8 cellular contexts compared by ENCODE assay signal in genomic region chr3:42012378-42012934, GRCh38. TPM values are rescaled to one million over a fixed set of nuclear protein-coding genes. Genes with fewer than 3 reads are reported as not detected.
A peak's percentile ranks its signal among the peaks of the same experiment; 100 is the strongest.
DNase-seq lines count a peak whose midpoint lies in the region; ATAC-seq, FAIRE-seq and TF ChIP-seq lines count a peak whose summit lies in the region.

No MANE protein-coding gene starts in this region.

- CTCF ChIA-PET in CD8-positive, alpha-beta memory T cell (lab: Charles Lee) = interaction anchor here (0.7 to 1.4 kb wide), 4 partner anchors 9 to 87 kb away, joined by 3 read pairs; partner anchors contain the start of gene ULK4
- CTCF ChIA-PET in K562 (lab: Yijun Ruan, JAX; ENCODE audit: low intra/inter-chr PET ratio) = no interaction called here

- no peaks in the 10 kb centered on the region for H3K9me3 Mint-ChIP-seq in CD8-positive, alpha-beta memory T cell

- no peak for TF ChIP-seq EP300 in K562 (IDR thresholded peaks at IDR 0.05; ENCODE audit: low read length)
- no peak for TF ChIP-seq EP300 in neural cell (conservative IDR thresholded peaks at IDR 0.05; ENCODE audit: poor library complexity, severe bottlenecking)

- no peak for TF ChIP-seq POLR2A in K562 (conservative IDR thresholded peaks at IDR 0.05)

- peak overlapping the region; percentile 94 for H2AFZ ChIP-seq in K562 (ENCODE audit: low read depth, low read length)
- no peak overlapping the region for H2AFZ ChIP-seq in neural cell (ENCODE audit: low read depth, low read length)

- TF ChIP-seq RAD21 in K562 (CRISPR knock-in tag; conservative IDR thresholded peaks at IDR 0.05 in 1 of 2, IDR thresholded peaks at IDR 0.05 in 1 of 2) (no peak), neural cell (conservative IDR thresholded peaks at IDR 0.05) (no peak)

- H3K9me2 ChIP-seq in neural cell (ENCODE audit: insufficient read depth, low read length) = no peaks in the 10 kb centered on the region

- H3K27me3 Mint-ChIP-seq in CD8-positive, alpha-beta memory T cell = no peaks in the 10 kb centered on the region

- in situ Hi-C loops in K562 (cut with MboI) = no loop called here

- intact Hi-C loops in K562 (cut with micrococcal nuclease) = loop anchor here (2.0 kb wide), 1 partner anchor 86 kb away; no protein-coding TSS in a partner anchor

- no peaks in the 10 kb centered on the region; the same call in 1 of the 2 replicates for H4K20me1 ChIP-seq in K562 (replicated peaks; ENCODE audit: control insufficient read depth, insufficient read depth, low read length)
- H4K20me1 ChIP-seq in neural cell (ENCODE audit: insufficient read depth) = no peaks in the 10 kb centered on the region

- H3K9me3 ChIP-seq in CD8-positive, alpha-beta memory T cell (ENCODE audit: low read length) = no peaks in the 10 kb centered on the region
- H3K9me3 ChIP-seq in K562 (replicated peaks; ENCODE audit: control insufficient read depth, insufficient read depth, low read depth, low read length) (no peaks in the 10 kb centered on the region), neural cell (ENCODE audit: low read length) (no peaks in the 10 kb centered on the region)

- H3K79me2 ChIP-seq in K562 (ENCODE audit: control insufficient read depth, insufficient read depth, low read length) (peaks cover 35% of the 10 kb centered on the region), neural cell (replicated peaks; ENCODE audit: insufficient read depth, low read length) (peaks cover 26% of the 10 kb centered on the region)

- peak overlapping the region; percentile 86 to 97 (median 92) for H3K4me3 Mint-ChIP-seq in CD8-positive, alpha-beta memory T cell

- DNase-seq in CD8-positive, alpha-beta memory T cell = peak in 3 of 5 donors; percentile 48 to 55 (median 53)
- no peak for DNase-seq in K562 (ENCODE audit: extremely low read depth in 1 of 4, low spot score in 3 of 4)
- DNase-seq in stimulated activated CD4-positive, alpha-beta T cell treated with anti-CD3 and anti-CD28 coated beads, Interleukin-2, amount 100 ng/mL, for 48 hours = no peak
- no peak for DNase-seq in A172 (ENCODE audit: low spot score)
- DNase-seq in DMS 273 (lab: John Stamatoyannopoulos, UW; ENCODE audit: unreplicated experiment) = no peak

- FAIRE-seq in K562 (lab: Jason Lieb, UNC) = no peak

- peak; percentile 31 for ATAC-seq in GM19452 (IDR thresholded peaks at IDR 0.05; ENCODE audit: unreplicated experiment)
- peak; percentile 23 for ATAC-seq in HG03460 (IDR thresholded peaks at IDR 0.05; ENCODE audit: unreplicated experiment)
- no peak for ATAC-seq in K562

- H3K9ac ChIP-seq in K562 (ENCODE audit: insufficient read depth in 1 of 2, low read depth in 2 of 2, low read length in 2 of 2) = peak overlapping the region; percentile 75 to 97; a peak in 3 of 4 replicates
- H3K9ac ChIP-seq in neural cell (ENCODE audit: low read length) = no peak overlapping the region

- no peaks in the 10 kb centered on the region for H3F3A ChIP-seq in neural cell (ENCODE audit: insufficient read depth, low read length, poor library complexity, severe bottlenecking)

- H3K4me1 Mint-ChIP-seq in CD8-positive, alpha-beta memory T cell = peaks cover 29 to 43% (median 39%) of the 10 kb centered on the region in 3 donors

- peak overlapping the region; percentile 79 for H3K4me3 ChIP-seq in CD8-positive, alpha-beta memory T cell (ENCODE audit: low read length)
- H3K4me3 ChIP-seq in K562 (peak overlapping the region; percentile 85), neural cell (ENCODE audit: low read length) (peak overlapping the region; percentile 59)

- H3K27me3 ChIP-seq in CD8-positive, alpha-beta memory T cell (ENCODE audit: insufficient read depth, low read length, poor library complexity, severe bottlenecking) = no peaks in the 10 kb centered on the region
- no peaks in the 10 kb centered on the region; a peak in 1 of 5 replicates for H3K27me3 ChIP-seq in K562 (ENCODE audit: control insufficient read depth in 2 of 2, insufficient read depth in 2 of 2, low read length in 2 of 2)
- H3K27me3 ChIP-seq in neural cell (ENCODE audit: insufficient read depth, low read depth, low read length) = no peaks in the 10 kb centered on the region

- peak overlapping the region; percentile 90 to 100 (median 98) for H3K27ac Mint-ChIP-seq in CD8-positive, alpha-beta memory T cell

- BruUV-seq in K562 (replicated peaks; lab: Mats Ljungman, UMichigan) = TSS peak; percentile 81

- H3K4me2 ChIP-seq in K562 (ENCODE audit: insufficient read depth, low read length) (peak overlapping the region; percentile 83), neural cell (ENCODE audit: low read length) (no peak overlapping the region)

- POLR2A ChIA-PET in CD8-positive, alpha-beta memory T cell (lab: Charles Lee) = interaction anchor here (0.6 to 1.0 kb wide), 4 partner anchors 35 to 1555 kb away, joined by 3 to 8 read pairs (median 4); partner anchors contain the start of genes RPL14 and ULK4
- POLR2A ChIA-PET in K562 (lab: Yijun Ruan, JAX) = interaction anchor here (0.6 to 1.3 kb wide), 6 partner anchors 9 to 250 kb away, joined by 3 to 8 read pairs (median 3); no protein-coding TSS in a partner anchor

- H3K36me3 Mint-ChIP-seq in CD8-positive, alpha-beta memory T cell = peaks cover 0 to 10% (median 0%) of the 10 kb centered on the region in 3 donors

- 19% methylated on average over 2 of the region's 2 CpGs for WGBS in K562 (ENCODE audit: insufficient coverage, low coverage, missing lambda C conversion rate)

- H3K9me1 ChIP-seq in K562 (ENCODE audit: control insufficient read depth, insufficient read depth, low read length) = no peaks in the 10 kb centered on the region

- TF ChIP-seq CTCF in K562 (IDR thresholded peaks at IDR 0.05 in 2 of 3, conservative IDR thresholded peaks at IDR 0.05 in 1 of 3; ENCODE audit: insufficient read depth in 2 of 3, low read depth in 1 of 3, low read length in 3 of 3) (no peak), neural cell (IDR thresholded peaks at IDR 0.05; ENCODE audit: poor library complexity, severe bottlenecking) (no peak)

- no peaks in the 10 kb centered on the region for H3K36me3 ChIP-seq in CD8-positive, alpha-beta memory T cell (ENCODE audit: insufficient read depth, low read length)
- H3K36me3 ChIP-seq in K562 (ENCODE audit: control insufficient read depth, insufficient read depth, low read length) = no peaks in the 10 kb centered on the region; the same call in 2 of the 3 replicates
- H3K36me3 ChIP-seq in neural cell (ENCODE audit: insufficient read depth, low read length) = no peaks in the 10 kb centered on the region

- peaks cover 25% of the 10 kb centered on the region for H3K4me1 ChIP-seq in CD8-positive, alpha-beta memory T cell (ENCODE audit: insufficient read depth, low read length)
- H3K4me1 ChIP-seq in K562 (replicated peaks in 1 of 2; ENCODE audit: control insufficient read depth in 2 of 2, insufficient read depth in 2 of 2, low read length in 2 of 2) = peaks cover 16 to 21% of the 10 kb centered on the region in 2 experiments

- H3K27ac ChIP-seq in CD8-positive, alpha-beta memory T cell (ENCODE audit: low read depth, low read length) = peak overlapping the region; percentile 96
- peak overlapping the region; percentile 87 for H3K27ac ChIP-seq in K562 (ENCODE audit: extremely low read depth, low read depth, low read length)
- H3K27ac ChIP-seq in neural cell (ENCODE audit: low read length) = no peak overlapping the region

TF ChIP-seq in K562, 482 proteins besides CTCF, POLR2A, EP300 and RAD21 (continues in another document):
- no peak for TF ChIP-seq KAT7 (CRISPR knock-in tag; IDR thresholded peaks at IDR 0.05; ENCODE audit: borderline replicate concordance)
- no peak; the same call in 1 of the 2 replicates for TF ChIP-seq NR2C1 (IDR thresholded peaks at IDR 0.05)
- 0 out of 2 replicates have a peak, but pooled peaks have one; percentile 40 for TF ChIP-seq NR2C1 (tag; IDR thresholded peaks at IDR 0.05)
- TF ChIP-seq ZBTB17 (CRISPR knock-in tag; IDR thresholded peaks at IDR 0.05) = peak; percentile 23; the same call in 1 of the 2 replicates
- TF ChIP-seq ZC3H8 (IDR thresholded peaks at IDR 0.05) = no peak
- 0 out of 2 replicates have a peak, but pooled peaks have one; percentile 10 for TF ChIP-seq RNF2 (IDR thresholded peaks at IDR 0.05)

TF ChIP-seq in neural cell, 6 proteins besides CTCF, POLR2A, EP300 and RAD21 (continues in another document):
- TF ChIP-seq POLR2AphosphoS5 (IDR thresholded peaks at IDR 0.05) (no peak), TAF1 (IDR thresholded peaks at IDR 0.05; ENCODE audit: low read depth) (no peak)

RNA-seq across cellular contexts. Expression of gene ULK4, which starts 50.6 kb away (rescaled TPM):
- 10 to 100 TPM; 12.3 to 12.7 TPM for total RNA-seq in CD8-positive, alpha-beta memory T cell
- 10.4 TPM for polyA plus RNA-seq in CD8-positive, alpha-beta memory T cell
- 5.5 and 12.7 TPM in 2 replicates for total RNA-seq in K562 (2011; cell fraction: chromatin; rRNA removed; ENCODE audit: low replicate concordance)
- total RNA-seq in K562 (2011; cell fraction: nucleolus; rRNA removed) = 3.6 and 3.8 TPM in 2 replicates
- total RNA-seq in K562 (2011; cell fraction: nucleoplasm; rRNA removed) = 5.5 and 6.0 TPM in 2 replicates
- 2.9 and 5.7 TPM in 2 replicates for total RNA-seq in K562 (2014; rRNA removed)
- total RNA-seq in K562 (2014; rRNA removed; fragmentation: Illumina TruSeq; extraction: Trizol) = 5.2 and 5.9 TPM in 2 replicates
- total RNA-seq in K562 (2015; rRNA removed; fragmentation: Illumina TruSeq; extraction: Trizol) = 4.6 and 4.8 TPM in 2 replicates
- total RNA-seq in K562 (2021) = 3.1 and 3.3 TPM in 2 replicates
- 2.1 and 3.2 TPM in 2 replicates for polyA plus RNA-seq in K562 (2011; rRNA removed)
- polyA plus RNA-seq in K562 (2011; cell fraction: cytosol; rRNA removed) = 0.95 and 0.99 TPM in 2 replicates
- 2.9 and 3.5 TPM in 2 replicates for polyA plus RNA-seq in K562 (2011; cell fraction: nucleus; rRNA removed)
- 1.4 and 3.2 TPM in 2 replicates for polyA plus RNA-seq in K562 (2012)
- polyA plus RNA-seq in K562 (2014; fragmentation: Illumina TruSeq; extraction: Trizol) = 3.0 and 3.7 TPM in 2 replicates
- polyA plus RNA-seq in K562 (2014; fragmentation: Nextera tagmentation; extraction: Ambion mirVana) = 1 to 10 TPM; 3.4 to 5.4 TPM
- polyA plus RNA-seq in K562 (2014; rRNA removed) = 2.9 and 3.5 TPM in 2 replicates
- polyA minus RNA-seq in K562 (2011; rRNA and poly(A)+ RNA removed) = 3.1 and 5.1 TPM in 2 replicates
- polyA minus RNA-seq in K562 (2011; cell fraction: cytosol; rRNA and poly(A)+ RNA removed) = 2.3 TPM in 1 of 2 replicates, not detected in the other
- polyA minus RNA-seq in K562 (2011; cell fraction: nucleus; rRNA and poly(A)+ RNA removed) = 6.5 and 6.6 TPM in 2 replicates
- 3.0 and 7.2 TPM in 2 replicates for polyA plus RNA-seq in neural cell
- polyA minus RNA-seq in neural cell = 20.2 and 26.0 TPM in 2 replicates
- total RNA-seq in A172 (2014; rRNA removed; shearing (Covaris generic)) = 2.0 and 9.6 TPM in 2 replicates

Comparison
In these comparisons a context has a peak if more than half of its experiments do, and no peak if none do; other contexts are left out.
1. DNase-seq: peak in CD8-positive, alpha-beta memory T cell (3 of 5); none in K562 (0 of 4), stimulated activated CD4-positive, alpha-beta T cell treated with anti-CD3 and anti-CD28 coated beads, Interleukin-2, amount 100 ng/mL, for 48 hours (0 of 2), A172 (single experiment) and DMS 273 (single experiment).
2. Peak in every context shown above with its lines, with median percentiles within 50 percentile points of each other: H3K4me3 ChIP-seq.